ENCODE assay signal across 1 cellular context in the genomic region with DNA sequence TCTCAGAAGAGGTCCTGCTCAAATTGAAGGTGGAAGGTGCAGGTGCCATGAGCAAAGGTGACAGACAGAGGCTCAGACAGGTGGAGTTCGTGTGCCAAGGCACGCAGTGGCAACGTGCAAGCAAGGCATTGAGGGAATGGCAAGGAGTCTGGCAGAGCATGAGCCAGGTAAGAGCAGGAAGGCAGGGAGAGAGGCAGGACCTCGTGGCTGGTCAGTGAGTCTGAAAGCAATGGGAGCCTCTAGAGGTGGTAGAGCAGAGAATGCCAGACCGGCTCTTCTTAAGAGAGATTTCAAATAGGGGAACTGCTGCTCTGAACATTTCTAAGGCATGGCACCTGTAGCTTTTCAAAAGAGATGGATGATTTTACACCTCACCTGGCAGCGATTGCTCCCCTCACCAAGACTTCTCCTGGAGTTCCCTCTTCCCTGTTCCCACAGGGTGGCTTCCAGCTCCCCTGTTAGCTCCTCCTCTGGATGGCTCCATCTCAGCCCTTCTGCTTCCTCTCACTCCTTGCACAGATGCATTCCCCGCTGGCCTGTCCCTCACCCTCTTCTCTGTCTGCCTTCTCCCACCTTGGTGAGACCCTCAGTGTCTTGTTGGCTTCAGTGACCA.
TF ChIP-seq lines count a peak whose summit lies in the region.

No MANE protein-coding gene starts in this region.

TF ChIP-seq in GM12878, 131 proteins besides CTCF, POLR2A, EP300 and RAD21:
- TF ChIP-seq SPI1 (IDR thresholded peaks at IDR 0.05; ENCODE audit: borderline replicate concordance, insufficient read depth, low read depth, low read length) (peak; percentile 36; the same call in 1 of the 2 replicates), ZNF217 (IDR thresholded peaks at IDR 0.05) (no peak), BACH1 (IDR thresholded peaks at IDR 0.05; ENCODE audit: borderline replicate concordance) (no peak)
